ENCODE assay signal across 8 cellular contexts in the genomic region with DNA sequence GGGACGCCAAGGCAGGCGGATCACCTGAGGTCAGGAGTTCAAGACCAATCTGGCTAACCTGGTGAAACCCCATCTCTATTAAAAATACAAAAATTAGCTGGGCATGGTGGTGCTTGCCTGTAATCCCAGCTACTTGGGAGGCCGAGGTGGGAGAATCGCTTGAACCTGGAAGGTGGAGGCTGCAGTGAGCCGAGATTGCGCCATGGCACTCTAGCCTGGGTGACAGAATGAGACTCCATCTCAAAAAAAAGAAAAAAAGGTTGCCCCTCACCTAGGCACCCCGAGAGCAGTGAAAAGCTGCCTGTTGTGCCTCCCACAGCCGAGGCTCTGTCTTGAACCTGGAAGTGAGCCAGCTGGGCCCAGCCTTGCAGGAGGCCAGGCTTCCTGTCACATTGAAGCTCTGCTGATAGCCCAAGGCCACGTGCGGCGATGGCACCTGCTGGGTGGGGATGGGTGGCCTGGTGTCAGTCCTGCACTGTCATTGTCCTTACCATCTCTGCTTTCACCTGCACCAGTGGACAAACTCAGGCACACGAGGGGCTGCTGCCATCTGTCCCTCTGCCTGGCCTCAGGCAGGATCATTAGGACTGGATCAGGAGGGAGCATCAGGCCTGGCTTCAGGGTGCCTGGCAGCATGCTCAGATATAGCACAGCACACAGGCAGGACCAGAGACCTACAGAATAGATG. TPM values are rescaled to one million over a fixed set of nuclear protein-coding genes. Genes with fewer than 3 reads are reported as not detected.
DNase-seq lines count a peak whose midpoint lies in the region; ATAC-seq and TF ChIP-seq lines count a peak whose summit lies in the region.

No MANE protein-coding gene starts in this region.

- peak; percentile 80 for DNase-seq in DMS53 (lab: John Stamatoyannopoulos, UW)
- peak; percentile 91 for DNase-seq in NCI-H69 (lab: John Stamatoyannopoulos, UW)
- DNase-seq in adrenal gland: peak; percentile 83 to 95 (median 90)
- no peak for DNase-seq in natural killer cell
- no peak for DNase-seq in NCI-H446 treated with DMSO at 0.1 percent for 48 hours (lab: John Stamatoyannopoulos, UW)
- no peak for DNase-seq in GM03348 (ENCODE audit: low spot score)
- no peak for DNase-seq in stimulated activated CD4-positive, alpha-beta T cell treated with anti-CD3 and anti-CD28 coated beads, Interleukin-4, amount 100 ng/mL, for 1 hour

- intact Hi-C loops in adrenal gland (cut with DNase I): no loop called here
- intact Hi-C loops in natural killer cell (cut with micrococcal nuclease): no loop called here

- no peaks in the 10 kb centered on the region for H3K36me3 ChIP-seq in adrenal gland (replicated peaks in 1 of 2)

- no peak for TF ChIP-seq POLR2A in adrenal gland (IDR thresholded peaks at IDR 0.05)

- no peaks in the 10 kb centered on the region for H3K27me3 ChIP-seq in adrenal gland

- H3K27ac ChIP-seq in adrenal gland: peak overlapping the region; percentile 23 to 98 (median 95)

- peaks cover 44 to 52% of the 10 kb centered on the region in 2 donors for H3K4me1 Mint-ChIP-seq in natural killer cell

- ATAC-seq in natural killer cell (no peak), HG03159 (IDR thresholded peaks at IDR 0.05; ENCODE audit: unreplicated experiment) (no peak)

- TF ChIP-seq CTCF in adrenal gland (IDR thresholded peaks at IDR 0.05) (no peak), natural killer cell (IDR thresholded peaks at IDR 0.05) (no peak)

- H3K9me3 Mint-ChIP-seq in natural killer cell: no peaks in the 10 kb centered on the region

- H3K36me3 Mint-ChIP-seq in natural killer cell: no peaks in the 10 kb centered on the region

- H3K4me3 ChIP-seq in adrenal gland: no peak overlapping the region

- peaks cover 62 to 75% of the 10 kb centered on the region in 2 donors for H3K4me1 ChIP-seq in adrenal gland (replicated peaks in 1 of 2)

- H3K27me3 Mint-ChIP-seq in natural killer cell (ENCODE audit: low read depth in 2 of 2): no peaks in the 10 kb centered on the region

- 40 to 73% (median 54%) methylated on average over 5 to 12 of the region's 12 CpGs for WGBS in adrenal gland, 4 donors

- peak overlapping the region; percentile 56 to 58 for H3K27ac Mint-ChIP-seq in natural killer cell

- no peaks in the 10 kb centered on the region for H3K9me3 ChIP-seq in adrenal gland (replicated peaks in 1 of 3)

- H3K4me3 Mint-ChIP-seq in natural killer cell: no peak overlapping the region

RNA-seq across cellular contexts. Expression of a gene that starts 37.8 kb away (rescaled TPM):
- total RNA-seq in adrenal gland: 10 to 100 TPM; 36.3 to 67.0 (median 49.3) TPM
- 10 to 100 TPM; 37.4 to 47.8 (median 37.9) TPM for polyA plus RNA-seq in adrenal gland
- 10 to 100 TPM; 47.3 to 54.2 (median 48.7) TPM for total RNA-seq in natural killer cell

RNA-seq across cellular contexts. Expression of a gene that starts 43.2 kb away (rescaled TPM):
- total RNA-seq in adrenal gland (100 to 1,000 TPM; 211 to 711 (median 386) TPM), natural killer cell (100 to 1,000 TPM; 174 to 232 (median 200) TPM)
- polyA plus RNA-seq in adrenal gland: 100 to 1,000 TPM; 109 to 149 (median 123) TPM

Comparison
In these comparisons a context has a peak if more than half of its experiments do, and no peak if none do; other contexts are left out.
1. DNase-seq: peak in DMS53 (single experiment), NCI-H69 (single experiment) and adrenal gland (7 of 7); none in natural killer cell (single experiment), NCI-H446 treated with DMSO at 0.1 percent for 48 hours (single experiment), GM03348 (single experiment) and stimulated activated CD4-positive, alpha-beta T cell treated with anti-CD3 and anti-CD28 coated beads, Interleukin-4, amount 100 ng/mL, for 1 hour (single experiment).